ENCODE assay signal across 8 cellular contexts in genomic region chr6:111606620-111607115, GRCh38. TPM values are rescaled to one million over a fixed set of nuclear protein-coding genes. Genes with fewer than 3 reads are reported as not detected.
DNase-seq lines count a peak whose midpoint lies in the region; ATAC-seq lines count a peak whose summit lies in the region.

No MANE protein-coding gene starts in this region.

- H3K4me3 ChIP-seq in CD4-positive, CD25-positive, alpha-beta regulatory T cell (ENCODE audit: low read depth, low read length), result peak overlapping the region; percentile 100
- peak overlapping the region; percentile 71 for H3K4me3 ChIP-seq in Karpas-422 (ENCODE audit: low read length)

- H3K27ac Mint-ChIP-seq in CD4-positive, CD25-positive, alpha-beta regulatory T cell, result peak overlapping the region; percentile 88 to 99 (median 90)
- no peak overlapping the region for H3K27ac Mint-ChIP-seq in dendritic cell treated with granulocyte-macrophage colony-stimulating factor and Interleukin-4, amounts not matched to agents 40 ng/mL and 50 ng/mL, for 4 days
- H3K27ac Mint-ChIP-seq in natural killer cell treated with Interleukin-12 subunit alpha and Interleukin-12 subunit beta and Interleukin-15 and Interleukin-18, amount 100 ng/mL, for 72 hours, result peak overlapping the region; percentile 97 to 100

- H3K4me1 ChIP-seq in CD4-positive, CD25-positive, alpha-beta regulatory T cell (ENCODE audit: control insufficient read depth, insufficient read depth, low read length, poor library complexity, severe bottlenecking), result peaks cover 36% of the 10 kb centered on the region
- H3K4me1 ChIP-seq in Karpas-422 (ENCODE audit: low read length), result peaks cover 40% of the 10 kb centered on the region

- H4K20me1 ChIP-seq in Karpas-422 (ENCODE audit: insufficient read depth, low read depth, low read length), result no peaks in the 10 kb centered on the region

- no peaks in the 10 kb centered on the region for H3K9me3 Mint-ChIP-seq in CD4-positive, CD25-positive, alpha-beta regulatory T cell
- peaks cover 5% of the 10 kb centered on the region for H3K9me3 Mint-ChIP-seq in dendritic cell treated with granulocyte-macrophage colony-stimulating factor and Interleukin-4, amounts not matched to agents 40 ng/mL and 50 ng/mL, for 4 days
- no peaks in the 10 kb centered on the region for H3K9me3 Mint-ChIP-seq in natural killer cell treated with Interleukin-12 subunit alpha and Interleukin-12 subunit beta and Interleukin-15 and Interleukin-18, amount 100 ng/mL, for 72 hours

- H3K27me3 ChIP-seq in CD4-positive, CD25-positive, alpha-beta regulatory T cell (ENCODE audit: control insufficient read depth, insufficient read depth, low read length), result no peaks in the 10 kb centered on the region
- H3K27me3 ChIP-seq in Karpas-422 (ENCODE audit: low read length), result no peaks in the 10 kb centered on the region

- H3K4me3 Mint-ChIP-seq in CD4-positive, CD25-positive, alpha-beta regulatory T cell, result peak overlapping the region; percentile 91 to 97 (median 94)
- peak overlapping the region; percentile 81 for H3K4me3 Mint-ChIP-seq in dendritic cell treated with granulocyte-macrophage colony-stimulating factor and Interleukin-4, amounts not matched to agents 40 ng/mL and 50 ng/mL, for 4 days
- peak overlapping the region; percentile 97 for H3K4me3 Mint-ChIP-seq in natural killer cell treated with Interleukin-12 subunit alpha and Interleukin-12 subunit beta and Interleukin-15 and Interleukin-18, amount 100 ng/mL, for 72 hours

- H3K36me3 Mint-ChIP-seq in CD4-positive, CD25-positive, alpha-beta regulatory T cell, result peaks cover 6% of the 10 kb centered on the region
- H3K36me3 Mint-ChIP-seq in dendritic cell treated with granulocyte-macrophage colony-stimulating factor and Interleukin-4, amounts not matched to agents 40 ng/mL and 50 ng/mL, for 4 days (ENCODE audit: low read depth), result no peaks in the 10 kb centered on the region
- no peaks in the 10 kb centered on the region for H3K36me3 Mint-ChIP-seq in natural killer cell treated with Interleukin-12 subunit alpha and Interleukin-12 subunit beta and Interleukin-15 and Interleukin-18, amount 100 ng/mL, for 72 hours

- peaks cover 8 to 52% (median 32%) of the 10 kb centered on the region in 4 donors for H3K4me1 Mint-ChIP-seq in CD4-positive, CD25-positive, alpha-beta regulatory T cell
- peaks cover 42% of the 10 kb centered on the region for H3K4me1 Mint-ChIP-seq in dendritic cell treated with granulocyte-macrophage colony-stimulating factor and Interleukin-4, amounts not matched to agents 40 ng/mL and 50 ng/mL, for 4 days (ENCODE audit: low read depth)
- H3K4me1 Mint-ChIP-seq in natural killer cell treated with Interleukin-12 subunit alpha and Interleukin-12 subunit beta and Interleukin-15 and Interleukin-18, amount 100 ng/mL, for 72 hours (ENCODE audit: low read depth in 2 of 2), result peaks cover 20 to 29% of the 10 kb centered on the region in 2 donors

- ATAC-seq in CD4-positive, CD25-positive, alpha-beta regulatory T cell (ENCODE audit: low read depth in 2 of 2), result no peak
- ATAC-seq in natural killer cell treated with Interleukin-12 subunit alpha and Interleukin-12 subunit beta and Interleukin-15 and Interleukin-18, amount 100 ng/mL, for 72 hours, result no peak
- ATAC-seq in HG03039 (IDR thresholded peaks at IDR 0.05; ENCODE audit: unreplicated experiment), result no peak
- no peak for ATAC-seq in HG02610 (IDR thresholded peaks at IDR 0.05; ENCODE audit: unreplicated experiment)

- H3K4me2 ChIP-seq in Karpas-422 (ENCODE audit: low read depth, low read length, poor library complexity, severe bottlenecking), result peak overlapping the region; percentile 84

- H3K9me2 ChIP-seq in Karpas-422 (replicated peaks; ENCODE audit: insufficient read depth, low read length), result no peaks in the 10 kb centered on the region

- H2AFZ ChIP-seq in Karpas-422 (ENCODE audit: low read length), result peak overlapping the region; percentile 60

- no peaks in the 10 kb centered on the region for H3K36me3 ChIP-seq in CD4-positive, CD25-positive, alpha-beta regulatory T cell (ENCODE audit: control insufficient read depth, insufficient read depth, low read length)
- H3K36me3 ChIP-seq in Karpas-422 (ENCODE audit: insufficient read depth, low read length), result no peaks in the 10 kb centered on the region

- peak in 2 of 3 donors; percentile 7 to 19 for DNase-seq in CD4-positive, CD25-positive, alpha-beta regulatory T cell
- DNase-seq in Karpas-422, result peak; percentile 56
- no peak for DNase-seq in natural killer cell treated with Interleukin-12 subunit alpha and Interleukin-12 subunit beta and Interleukin-15 and Interleukin-18, amount 100 ng/mL, for 72 hours (ENCODE audit: low spot score)
- DNase-seq in globus pallidus (ENCODE audit: low spot score), result no peak
- no peak for DNase-seq in middle frontal gyrus (ENCODE audit: extremely low spot score, low spot score)

- peaks cover 37% of the 10 kb centered on the region for H3K79me2 ChIP-seq in Karpas-422 (ENCODE audit: low read length)

- H3K9me3 ChIP-seq in CD4-positive, CD25-positive, alpha-beta regulatory T cell (ENCODE audit: control insufficient read depth in 2 of 2, low read length in 2 of 2), result no peaks in the 10 kb centered on the region
- H3K9me3 ChIP-seq in Karpas-422 (ENCODE audit: low read length), result no peaks in the 10 kb centered on the region

- peak overlapping the region; percentile 79 for H3K9ac ChIP-seq in Karpas-422 (ENCODE audit: low read length)

- no peaks in the 10 kb centered on the region for H3K27me3 Mint-ChIP-seq in CD4-positive, CD25-positive, alpha-beta regulatory T cell
- no peaks in the 10 kb centered on the region for H3K27me3 Mint-ChIP-seq in dendritic cell treated with granulocyte-macrophage colony-stimulating factor and Interleukin-4, amounts not matched to agents 40 ng/mL and 50 ng/mL, for 4 days
- H3K27me3 Mint-ChIP-seq in natural killer cell treated with Interleukin-12 subunit alpha and Interleukin-12 subunit beta and Interleukin-15 and Interleukin-18, amount 100 ng/mL, for 72 hours, result no peaks in the 10 kb centered on the region

- H3K27ac ChIP-seq in CD4-positive, CD25-positive, alpha-beta regulatory T cell (ENCODE audit: insufficient read depth, low read length, poor library complexity, severe bottlenecking), result peak overlapping the region; percentile 72
- H3K27ac ChIP-seq in Karpas-422 (ENCODE audit: low read length), result peak overlapping the region; percentile 93

- intact Hi-C loops in dendritic cell treated with granulocyte-macrophage colony-stimulating factor and Interleukin-4, amounts not matched to agents 40 ng/mL and 50 ng/mL, for 4 days (cut with micrococcal nuclease), result loop anchor here (10.0 kb wide), 1 partner anchor 122 kb away; the partner anchor contains the start of gene REV3L

RNA-seq across cellular contexts. Expression of gene TRAF3IP2, which starts 1.0 kb away (rescaled TPM):
- 28.7 TPM for total RNA-seq in CD4-positive, CD25-positive, alpha-beta regulatory T cell
- polyA plus RNA-seq in CD4-positive, CD25-positive, alpha-beta regulatory T cell, result 10 to 100 TPM; 20.7 to 30.1 (median 25.2) TPM
- 51.2 and 55.5 TPM in 2 replicates for total RNA-seq in Karpas-422 (2014; rRNA removed; shearing (Covaris generic); ENCODE audit: low replicate concordance)
- total RNA-seq in natural killer cell treated with Interleukin-12 subunit alpha and Interleukin-12 subunit beta and Interleukin-15 and Interleukin-18, amount 100 ng/mL, for 72 hours, result 10 to 100 TPM; 20.8 to 24.9 TPM

Comparison
In these comparisons a context has a peak if more than half of its experiments do, and no peak if none do; other contexts are left out.
1. DNase-seq: peak in CD4-positive, CD25-positive, alpha-beta regulatory T cell (2 of 3) and Karpas-422 (single experiment); none in natural killer cell treated with Interleukin-12 subunit alpha and Interleukin-12 subunit beta and Interleukin-15 and Interleukin-18, amount 100 ng/mL, for 72 hours (single experiment), globus pallidus (single experiment) and middle frontal gyrus (single experiment).
2. Peak in every context shown above with its lines, with median percentiles within 50 percentile points of each other: H3K4me3 Mint-ChIP-seq.